In the genomic region with DNA sequence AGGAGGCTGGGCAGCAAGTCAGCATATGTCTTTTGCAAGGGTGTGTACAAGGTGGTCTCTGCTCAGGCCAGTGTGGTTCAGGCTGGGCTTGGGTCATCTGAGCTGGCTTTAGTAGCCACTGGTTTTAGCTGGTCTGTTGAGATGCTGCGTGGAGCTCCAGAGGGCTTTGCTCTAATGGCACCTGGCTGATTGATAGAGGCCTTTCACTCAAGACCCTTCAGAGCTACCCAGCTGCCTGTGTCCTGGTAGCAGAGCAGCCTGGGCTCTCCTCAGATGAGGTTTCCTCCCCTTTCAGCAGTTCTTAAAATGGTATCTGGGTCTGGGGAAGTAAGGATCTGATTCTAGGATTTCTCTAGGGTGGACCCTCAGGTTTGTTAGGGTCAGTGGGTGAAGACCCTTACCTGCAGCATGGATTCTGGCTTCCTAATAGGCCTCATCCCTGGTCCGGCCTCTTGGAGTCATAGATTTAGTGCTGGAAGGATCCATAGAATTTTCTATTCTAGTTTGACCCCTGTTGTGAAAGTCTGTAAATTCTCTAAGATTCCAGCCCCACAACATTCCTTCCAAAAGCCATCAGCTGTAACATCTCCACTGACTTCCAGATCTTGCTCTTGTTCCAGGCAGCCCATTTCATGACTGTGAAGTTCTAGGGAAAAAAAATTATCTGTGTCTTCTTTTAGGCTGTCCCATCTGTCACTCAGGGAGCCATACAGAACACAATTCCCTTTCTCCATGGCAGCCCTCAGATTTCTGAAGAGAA, we compare ENCODE assay signal across 24 cellular contexts.
"Had no signal": no experiment of that assay in that cellular context is flagged by ENCODE, and none has a peak within 500 bp of the region (broad histone marks: within the 10 kb centered on the region; RNA-seq: fewer than 3 reads in every experiment).

No MANE protein-coding gene starts in this region.

- H3K27ac Mint-ChIP-seq: neural progenitor cell; progenitor cell of endocrine pancreas; stimulated activated memory B cell treated with anti-CD40 and anti-IgM and Interleukin-4, amounts not matched to agents 10 μg/mL and 1 μg/mL and 100 μg/mL, for 72 hours; stimulated activated naive CD8-positive, alpha-beta T cell treated with anti-CD3 and anti-CD28 coated beads, Interleukin-15, amount 100 ng/mL, for 72 hours had no signal

- H3K36me3 Mint-ChIP-seq: neural progenitor cell; stimulated activated memory B cell treated with anti-CD40 and anti-IgM and Interleukin-4, amounts not matched to agents 10 μg/mL and 1 μg/mL and 100 μg/mL, for 72 hours had no signal

- H3K4me1 Mint-ChIP-seq: stimulated activated memory B cell treated with anti-CD40 and anti-IgM and Interleukin-4, amounts not matched to agents 10 μg/mL and 1 μg/mL and 100 μg/mL, for 72 hours; stimulated activated naive CD8-positive, alpha-beta T cell treated with anti-CD3 and anti-CD28 coated beads, Interleukin-15, amount 100 ng/mL, for 72 hours had no signal

- ATAC-seq: naive thymus-derived CD4-positive, alpha-beta T cell; psoas muscle; right cardiac atrium; right lobe of liver; stimulated activated memory B cell treated with anti-CD40 and anti-IgM and Interleukin-4, amounts not matched to agents 10 μg/mL and 1 μg/mL and 100 μg/mL, for 72 hours; stimulated activated naive CD8-positive, alpha-beta T cell treated with anti-CD3 and anti-CD28 coated beads, Interleukin-15, amount 100 ng/mL, for 72 hours; stimulated activated naive CD8-positive, alpha-beta T cell treated with anti-CD3 and anti-CD28 coated beads, Interleukin-15, Interleukin-2, amounts not matched to agents 100 U/mL and 50 U/mL, for 24 hours had no signal

- DNase-seq: naive thymus-derived CD4-positive, alpha-beta T cell; occipital lobe; ovary; psoas muscle; right cardiac atrium; right lobe of liver; sigmoid colon; small intestine; stimulated activated CD4-positive, alpha-beta T cell treated with anti-CD3 and anti-CD28 coated beads, Interleukin-15, amount 100 ng/mL, for 24 hours; stimulated activated CD4-positive, alpha-beta T cell treated with anti-CD3 and anti-CD28 coated beads, Interleukin-2, amount 100 ng/mL, for 24 hours; stimulated activated CD4-positive, alpha-beta T cell treated with anti-CD3 and anti-CD28 coated beads, Interleukin-2, amount 100 ng/mL, for 48 hours; stimulated activated CD4-positive, alpha-beta T cell treated with anti-CD3 and anti-CD28 coated beads, Interleukin-4, amount 100 ng/mL, for 24 hours; stimulated activated naive CD4-positive, alpha-beta T cell; stimulated activated naive CD8-positive, alpha-beta T cell treated with anti-CD3 and anti-CD28 coated beads, Interleukin-15, amount 100 ng/mL, for 72 hours; stimulated activated naive CD8-positive, alpha-beta T cell treated with anti-CD3 and anti-CD28 coated beads, Interleukin-15, Interleukin-2, amounts not matched to agents 100 U/mL and 50 U/mL, for 24 hours; substantia nigra; testis; tibial artery; transverse colon; upper lobe of left lung had no signal

- H3K9me3 Mint-ChIP-seq: stimulated activated memory B cell treated with anti-CD40 and anti-IgM and Interleukin-4, amounts not matched to agents 10 μg/mL and 1 μg/mL and 100 μg/mL, for 72 hours had no signal

- H3K4me3 Mint-ChIP-seq: naive thymus-derived CD4-positive, alpha-beta T cell; nephron; neural progenitor cell; stimulated activated memory B cell treated with anti-CD40 and anti-IgM and Interleukin-4, amounts not matched to agents 10 μg/mL and 1 μg/mL and 100 μg/mL, for 72 hours; stimulated activated naive CD8-positive, alpha-beta T cell treated with anti-CD3 and anti-CD28 coated beads, Interleukin-15, amount 100 ng/mL, for 72 hours had no signal

- H3K27me3 Mint-ChIP-seq: progenitor cell of endocrine pancreas; stimulated activated naive CD8-positive, alpha-beta T cell treated with anti-CD3 and anti-CD28 coated beads, Interleukin-15, amount 100 ng/mL, for 72 hours had no signal
